Comparison of ENCODE assay signal across 8 cellular contexts in the genomic region with DNA sequence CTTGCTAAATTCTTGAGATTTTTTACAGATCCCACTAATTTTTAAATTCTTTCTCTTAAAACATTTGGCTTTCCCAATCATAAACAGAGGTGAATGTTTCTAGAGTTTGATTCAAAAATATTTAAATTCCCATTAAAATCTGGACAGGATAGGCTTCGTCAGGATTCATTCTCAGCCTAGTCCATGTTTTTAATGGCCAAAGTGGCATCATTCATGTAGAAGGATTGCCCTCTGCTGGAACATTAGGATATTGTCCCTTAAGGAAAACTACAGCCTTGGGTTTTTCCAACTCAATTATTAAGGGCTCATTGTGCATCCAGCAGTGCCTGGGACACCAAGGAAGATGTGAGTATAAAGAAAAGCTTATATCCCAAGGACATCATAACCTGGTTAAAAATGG.
DNase-seq lines count a peak whose midpoint lies in the region; ATAC-seq, FAIRE-seq and TF ChIP-seq lines count a peak whose summit lies in the region.

No MANE protein-coding gene starts in this region.

- no peak overlapping the region for H4K5ac ChIP-seq in IMR-90 (ENCODE audit: low read depth, low read length)

- 0 out of 4 replicates have a peak overlapping the region, but pooled peaks of 1 of the 2 experiments have one; percentile 1 for H4K8ac ChIP-seq in IMR-90 (ENCODE audit: low read depth in 2 of 2, low read length in 2 of 2)

- no peak overlapping the region for H2AFZ ChIP-seq in IMR-90 (replicated peaks; ENCODE audit: low read length, poor library complexity)

- H3K4me2 ChIP-seq in IMR-90 (ENCODE audit: low read depth, low read length) = no peak overlapping the region

- H3K27ac ChIP-seq in IMR-90 (ENCODE audit: insufficient read depth, low read length) = no peak overlapping the region
- H3K27ac ChIP-seq in pancreas = no peak overlapping the region

- H3K9me3 ChIP-seq in IMR-90 (ENCODE audit: control insufficient read depth, insufficient read depth, low read length) (no peaks in the 10 kb centered on the region), pancreas (no peaks in the 10 kb centered on the region)

- FAIRE-seq in D721Med (lab: Jason Lieb, UNC) = peak; percentile 93
- FAIRE-seq in RCC 7860 (lab: Jason Lieb, UNC) = peak; percentile 60
- peak; percentile 89 for FAIRE-seq in pancreas (lab: Jason Lieb, UNC)
- FAIRE-seq in GM12891 (lab: Jason Lieb, UNC) = no peak

- H2AK9ac ChIP-seq in IMR-90 (replicated peaks; ENCODE audit: low read depth, low read length, poor library complexity) = no peak overlapping the region

- H3K4me3 ChIP-seq in IMR-90 (ENCODE audit: insufficient read depth, low read depth, low read length) = no peak overlapping the region
- H3K4me3 ChIP-seq in pancreas = no peak overlapping the region

- peak overlapping the region; percentile 81 for H2BK20ac ChIP-seq in IMR-90 (ENCODE audit: low read depth, low read length)

- peak overlapping the region; percentile 84; the same call in 1 of the 2 replicates for H3K4ac ChIP-seq in IMR-90 (ENCODE audit: low read depth, low read length)

- H3K4me1 ChIP-seq in IMR-90 (ENCODE audit: control insufficient read depth, insufficient read depth, low read length) (peaks cover 22% of the 10 kb centered on the region), pancreas (peaks cover 0 to 8% (median 0%) of the 10 kb centered on the region in 3 donors)

- TF ChIP-seq CTCF in D721Med (IDR thresholded peaks at IDR 0.05; ENCODE audit: insufficient read depth, missing control alignments) = peak; percentile 75
- peak; percentile 86 for TF ChIP-seq CTCF in IMR-90 (conservative IDR thresholded peaks at IDR 0.05; ENCODE audit: low read depth, low read length)
- peak; percentile 23 to 51 (median 42) for TF ChIP-seq CTCF in pancreas (IDR thresholded peaks at IDR 0.05)

- H3K56ac ChIP-seq in IMR-90 (ENCODE audit: extremely low read depth, insufficient read depth, low read length) = no peak overlapping the region

- BruUV-seq in IMR-90 (replicated peaks; lab: Mats Ljungman, UMichigan) = no TSS peak

- H2BK120ac ChIP-seq in IMR-90 (ENCODE audit: low read depth, low read length) = peak overlapping the region; percentile 38; the same call in 1 of the 2 replicates

- TF ChIP-seq RAD21 in IMR-90 (IDR thresholded peaks at IDR 0.05; ENCODE audit: low read length) = peak; percentile 92

- peaks cover 27% of the 10 kb centered on the region for H3K9me1 ChIP-seq in IMR-90 (ENCODE audit: insufficient read depth, low read length)

- no peak overlapping the region; the same call in 1 of the 2 replicates for H3K9ac ChIP-seq in IMR-90 (ENCODE audit: low read depth, low read length)

- H3K36me3 ChIP-seq in IMR-90 (ENCODE audit: control insufficient read depth, insufficient read depth, low read length) (peaks cover 4% of the 10 kb centered on the region), pancreas (no peaks in the 10 kb centered on the region)

- H2BK15ac ChIP-seq in IMR-90 (ENCODE audit: low read depth, low read length) = 0 out of 3 replicates have a peak overlapping the region, but pooled peaks have one; percentile 55

- peak overlapping the region; percentile 81; the same call in 1 of the 2 replicates for H4K91ac ChIP-seq in IMR-90 (ENCODE audit: insufficient read depth, low read depth, low read length)

- TF ChIP-seq POLR2A in IMR-90 (IDR thresholded peaks at IDR 0.05; ENCODE audit: low read depth, low read length) = no peak
- TF ChIP-seq POLR2A in GM12891 (IDR thresholded peaks at IDR 0.05; ENCODE audit: low read depth, low read length) = no peak

- WGBS in IMR-90 (ENCODE audit: extremely low coverage in 2 of 2, insufficient read length in 1 of 2), 2 experiments = no CpG with 5 or more reads among the region's 1 CpG
- 12% methylated on average over 1 of the region's 1 CpG for WGBS in pancreas, 2 donors

- no peak overlapping the region; the same call in 1 of the 2 replicates for H2AK5ac ChIP-seq in IMR-90 (ENCODE audit: low read depth, low read length)

- in situ Hi-C loops in IMR-90 (cut with MboI; ENCODE audit: low sequenced_read_pairs) = loop anchor here (5.0 to 10.0 kb wide), 2 partner anchors 75 to 472 kb away; no protein-coding TSS in a partner anchor

- ATAC-seq in IMR-90 (ENCODE audit: low read depth) = peak; percentile 82
- peak; percentile 71 to 88 (median 87) for ATAC-seq in pancreas
- no peak for ATAC-seq in GM19395 (IDR thresholded peaks at IDR 0.05; ENCODE audit: unreplicated experiment)
- ATAC-seq in HG03460 (IDR thresholded peaks at IDR 0.05; ENCODE audit: unreplicated experiment) = no peak

- dilution Hi-C loops in IMR-90 (cut with HindIII; ENCODE audit: low sequenced_read_pairs, unreplicated experiment) = no loop called here

- H2BK5ac ChIP-seq in IMR-90 (ENCODE audit: low read depth, low read length, poor library complexity, severe bottlenecking) = peak overlapping the region; percentile 48

- intact Hi-C loops in IMR-90 (cut with micrococcal nuclease) (loop anchor here (1.0 to 10.0 kb wide), 10 partner anchors 52 to 1002 kb away; a partner anchor contains a TSS), pancreas (cut with DNase I) (no loop called here)

- DNase-seq in D721Med (ENCODE audit: insufficient read length, low spot score) (peak; percentile 41), IMR-90 (peak; percentile 80), RCC 7860 (ENCODE audit: low spot score) (peak; percentile 30), fibroblast of gingiva (ENCODE audit: low read depth) (peak; percentile 70), pancreas (no peak), GM12891 (ENCODE audit: insufficient read length, low spot score) (no peak)

- CTCF ChIA-PET in IMR-90 (lab: Yijun Ruan, JAX) = interaction anchor here (0.5 to 1.4 kb wide), 5 partner anchors 65 to 598 kb away, joined by 3 to 9 read pairs (median 4); no protein-coding TSS in a partner anchor

- H3K79me1 ChIP-seq in IMR-90 (ENCODE audit: low read depth in 1 of 2, low read length in 2 of 2) = peaks cover 0 to 7% of the 10 kb centered on the region in 2 experiments; a peak in 2 of 4 replicates

- H3K23ac ChIP-seq in IMR-90 (ENCODE audit: low read depth, low read length) = no peak overlapping the region

- H3K27me3 ChIP-seq in IMR-90 (ENCODE audit: control insufficient read depth, insufficient read depth, low read length) (no peaks in the 10 kb centered on the region), pancreas (no peaks in the 10 kb centered on the region)

- H3K18ac ChIP-seq in IMR-90 (ENCODE audit: low read depth, low read length) = no peak overlapping the region

- H3K14ac ChIP-seq in IMR-90 (replicated peaks; ENCODE audit: low read depth, low read length) = no peak overlapping the region

- no peaks in the 10 kb centered on the region for H4K20me1 ChIP-seq in IMR-90 (ENCODE audit: insufficient read depth, low read length)

- POLR2A ChIA-PET in IMR-90 (lab: Charles Lee; ENCODE audit: unreplicated experiment) = no interaction called here

TF ChIP-seq in IMR-90, 13 proteins besides CTCF, POLR2A, EP300 and RAD21:
- TF ChIP-seq SMC3 (IDR thresholded peaks at IDR 0.05; ENCODE audit: low read depth, low read length) = peak; percentile 93
- TF ChIP-seq NFE2L2 (IDR thresholded peaks at IDR 0.05; ENCODE audit: low read depth, low read length) = no peak

TF ChIP-seq in GM12891, 5 proteins besides CTCF, POLR2A, EP300 and RAD21:
- TF ChIP-seq POU2F2 (IDR thresholded peaks at IDR 0.05; ENCODE audit: low read depth, low read length) = no peak
- TF ChIP-seq SPI1 (IDR thresholded peaks at IDR 0.05; ENCODE audit: low read depth, low read length) = no peak
- TF ChIP-seq PAX5 (IDR thresholded peaks at IDR 0.05; ENCODE audit: insufficient read depth, low read length, severe bottlenecking) = no peak
- no peak for TF ChIP-seq POLR2AphosphoS5 (IDR thresholded peaks at IDR 0.05; ENCODE audit: low read depth, low read length)
- no peak for TF ChIP-seq TAF1 (IDR thresholded peaks at IDR 0.05; ENCODE audit: low read depth, low read length)

Comparison
In these comparisons a context has a peak if more than half of its experiments do, and no peak if none do; other contexts are left out.
1. DNase-seq: peak in D721Med (single experiment), IMR-90 (single experiment), RCC 7860 (single experiment) and fibroblast of gingiva (single experiment); none in pancreas (0 of 6) and GM12891 (single experiment).
2. ATAC-seq: peak in IMR-90 (single experiment) and pancreas (4 of 4); none in GM19395 (single experiment) and HG03460 (single experiment).
3. Peak in every context shown above with its lines, with median percentiles within 50 percentile points of each other: CTCF ChIP-seq.